ENCODE assay signal across 29 cellular contexts in the genomic region with DNA sequence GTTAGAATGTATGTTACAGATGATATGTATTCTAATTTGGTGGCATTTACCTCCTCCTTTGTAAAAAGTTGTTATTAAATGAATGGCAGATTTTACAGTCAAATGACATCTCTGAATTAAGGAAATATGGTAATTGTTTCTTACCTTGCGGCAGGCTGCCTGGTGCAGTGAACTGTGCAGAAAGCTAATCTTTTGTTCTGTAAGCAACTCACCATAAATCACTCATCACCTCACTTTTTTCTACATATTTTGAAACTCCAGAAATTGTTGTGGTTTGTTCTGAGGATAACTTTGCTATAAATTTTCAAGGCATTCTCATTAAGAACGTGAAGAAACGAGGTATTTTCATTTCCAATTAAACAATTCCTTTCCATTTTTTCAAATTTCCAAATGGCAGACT. TPM values are rescaled to one million over a fixed set of nuclear protein-coding genes. Genes with fewer than 3 reads are reported as not detected.
"Had no signal": no experiment of that assay in that cellular context is flagged by ENCODE, and none has a peak within 500 bp of the region (broad histone marks: within the 10 kb centered on the region; RNA-seq: fewer than 3 reads in every experiment).

No MANE protein-coding gene starts in this region.

- H3K4me1 ChIP-seq: adrenal gland had no signal

- H3K4me3 ChIP-seq: adrenal gland had no signal

- H3K9me3 ChIP-seq: adrenal gland had no signal

- H3K27me3 Mint-ChIP-seq: activated CD4-positive, alpha-beta memory T cell treated with anti-CD3 and anti-CD28 coated beads for 36 hours had no signal

- H3K27ac ChIP-seq: adrenal gland, brain microvascular endothelial cell, VCaP had no signal

- ATAC-seq: activated naive CD4-positive, alpha-beta T cell treated with anti-CD3 and anti-CD28 coated beads, Interleukin-2, amount 50 U/mL, for 72 hours; activated T-cell treated with anti-CD3 and anti-CD28 coated beads, Interleukin-2, amount 50 U/mL, for 4 hours had no signal

- H3K4me3 Mint-ChIP-seq: activated B cell treated with CpG ODN at 0.5 μM for 24 hours; activated CD4-positive, alpha-beta memory T cell treated with anti-CD3 and anti-CD28 coated beads for 36 hours; activated naive CD4-positive, alpha-beta T cell treated with anti-CD3 and anti-CD28 coated beads for 36 hours; activated T-cell treated with anti-CD3 and anti-CD28 coated beads, Interleukin-2, amount 50 U/mL, for 4 hours; activated T-helper 1 cell treated with anti-CD3 and anti-CD28 coated beads, Interleukin-12 subunit alpha, Interleukin-12 subunit beta, Interleukin-2, Interleukin-4 antibody, amounts not matched to agents 30 ng/mL and 10 ng/mL and 1 ng/mL, durations not matched to agents 14 hours and 24 hours and 36 hours had no signal

- H3K36me3 ChIP-seq: adrenal gland, brain microvascular endothelial cell had no signal

- DNase-seq: activated B cell treated with CpG ODN at 0.5 μM for 24 hours; activated CD4-positive, alpha-beta memory T cell treated with anti-CD3 and anti-CD28 coated beads for 36 hours; activated CD4-positive, alpha-beta T cell treated with anti-CD3 and anti-CD28 coated beads for 4 hours; activated CD4-positive, alpha-beta T cell treated with anti-CD3 and anti-CD28 coated beads, Interleukin-2, amount 50 U/mL, for 1 hour; activated CD4-positive, CD25-positive, alpha-beta regulatory T cell treated with anti-CD3 and anti-CD28 coated beads, Interleukin-2, amount 50 U/mL, for 72 hours; activated CD8-positive, alpha-beta memory T cell treated with anti-CD3 and anti-CD28 coated beads, Interleukin-2, amount 50 U/mL, for 4 hours; activated gamma-delta T cell treated with Interleukin-2 at 50 U/mL for 16 hours; activated naive CD4-positive, alpha-beta T cell treated with anti-CD3 and anti-CD28 coated beads for 36 hours; activated T-cell treated with anti-CD3 and anti-CD28 coated beads for 4 hours; activated T-cell treated with anti-CD3 and anti-CD28 coated beads, Interleukin-2, amount 50 U/mL, for 4 hours; adrenal gland; anterior cingulate cortex; brain microvascular endothelial cell; central memory CD4-positive, alpha-beta T cell; NCI-H1092; NCI-H1417 treated with DMSO at 0.1 percent for 48 hours; NCI-H1930; NCI-H2081 treated with DMSO at 0.1 percent for 48 hours; NCI-H510A; NK-92 treated with Interleukin-12 subunit alpha and Interleukin-12 subunit beta, amount 100 ng/mL, for 24 hours; OCI-M1; Right ventricle myocardium superior; SW 1271; T-helper 1 cell; T-helper 2 cell; T-helper 9 cell had no signal

- H3K27ac Mint-ChIP-seq: activated B cell treated with CpG ODN at 0.5 μM for 24 hours; activated CD4-positive, alpha-beta memory T cell treated with anti-CD3 and anti-CD28 coated beads for 36 hours; activated naive CD4-positive, alpha-beta T cell treated with anti-CD3 and anti-CD28 coated beads for 36 hours; activated naive CD4-positive, alpha-beta T cell treated with anti-CD3 and anti-CD28 coated beads, Interleukin-2, amount 50 U/mL, for 72 hours; activated T-helper 1 cell treated with anti-CD3 and anti-CD28 coated beads, Interleukin-12 subunit alpha, Interleukin-12 subunit beta, Interleukin-2, Interleukin-4 antibody, amounts not matched to agents 30 ng/mL and 10 ng/mL and 1 ng/mL, durations not matched to agents 14 hours and 24 hours and 36 hours had no signal

- H3K4me1 Mint-ChIP-seq: activated B cell treated with CpG ODN at 0.5 μM for 24 hours had no signal

- H3K36me3 Mint-ChIP-seq: activated CD4-positive, alpha-beta memory T cell treated with anti-CD3 and anti-CD28 coated beads for 36 hours; activated naive CD4-positive, alpha-beta T cell treated with anti-CD3 and anti-CD28 coated beads, Interleukin-2, amount 50 U/mL, for 72 hours had no signal

- H3K9me3 Mint-ChIP-seq: activated B cell treated with CpG ODN at 0.5 μM for 24 hours; activated CD4-positive, alpha-beta memory T cell treated with anti-CD3 and anti-CD28 coated beads for 36 hours; activated naive CD4-positive, alpha-beta T cell treated with anti-CD3 and anti-CD28 coated beads for 36 hours; activated naive CD4-positive, alpha-beta T cell treated with anti-CD3 and anti-CD28 coated beads, Interleukin-2, amount 50 U/mL, for 72 hours; activated T-cell treated with anti-CD3 and anti-CD28 coated beads, Interleukin-2, amount 50 U/mL, for 4 hours; activated T-helper 1 cell treated with anti-CD3 and anti-CD28 coated beads, Interleukin-12 subunit alpha, Interleukin-12 subunit beta, Interleukin-2, Interleukin-4 antibody, amounts not matched to agents 30 ng/mL and 10 ng/mL and 1 ng/mL, durations not matched to agents 14 hours and 24 hours and 36 hours had no signal

- H3K27me3 ChIP-seq: adrenal gland, brain microvascular endothelial cell had no signal

RNA-seq across cellular contexts. Expression of a gene that starts 52.7 kb away (rescaled TPM):
- total RNA-seq: activated B cell treated with CpG ODN at 0.5 μM for 24 hours; activated CD4-positive, alpha-beta memory T cell treated with anti-CD3 and anti-CD28 coated beads for 36 hours; activated naive CD4-positive, alpha-beta T cell treated with anti-CD3 and anti-CD28 coated beads for 36 hours; activated naive CD4-positive, alpha-beta T cell treated with anti-CD3 and anti-CD28 coated beads, Interleukin-2, amount 50 U/mL, for 72 hours; activated T-cell treated with anti-CD3 and anti-CD28 coated beads, Interleukin-2, amount 50 U/mL, for 4 hours; activated T-helper 1 cell treated with anti-CD3 and anti-CD28 coated beads, Interleukin-12 subunit alpha, Interleukin-12 subunit beta, Interleukin-2, Interleukin-4 antibody, amounts not matched to agents 30 ng/mL and 10 ng/mL and 1 ng/mL, durations not matched to agents 14 hours and 24 hours and 36 hours; Right ventricle myocardium superior had no signal
